ENCODE assay signal across 19 cellular contexts in the genomic region with DNA sequence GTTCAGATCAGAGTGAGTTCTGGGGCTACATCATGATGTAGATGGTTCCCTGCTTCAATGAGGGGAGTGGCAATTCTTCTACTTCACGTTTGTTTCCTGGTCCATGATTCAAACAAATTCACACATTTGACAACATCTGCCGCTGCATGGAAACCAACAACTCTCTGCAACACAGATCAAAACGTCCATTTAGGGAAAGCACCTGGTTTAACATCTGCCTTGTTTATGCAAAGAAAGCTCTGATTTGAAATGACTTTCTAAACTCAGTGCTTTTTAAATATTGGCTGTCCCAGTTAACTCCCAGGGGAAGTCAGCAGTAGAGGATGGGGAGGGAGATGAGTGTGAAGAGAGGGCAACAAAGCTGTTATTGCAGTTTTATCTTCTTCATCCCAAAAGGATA.
DNase-seq lines count a peak whose midpoint lies in the region; ATAC-seq, FAIRE-seq and TF ChIP-seq lines count a peak whose summit lies in the region.
"Had no signal": no experiment of that assay in that cellular context is flagged by ENCODE, and none has a peak within 500 bp of the region (broad histone marks: within the 10 kb centered on the region; RNA-seq: fewer than 3 reads in every experiment).

No MANE protein-coding gene starts in this region.

- no peak for FAIRE-seq in GM12891 (lab: Jason Lieb, UNC)
- FAIRE-seq: G401.6 had no signal

- DNase-seq in germinal center (ENCODE audit: low spot score) (peak; percentile 77), GM12891 (ENCODE audit: insufficient read length, low spot score) (no peak), hypothalamus (lab: John Stamatoyannopoulos, UW) (no peak), pons (ENCODE audit: low spot score) (no peak)
- DNase-seq: activated CD8-positive, alpha-beta memory T cell treated with anti-CD3 and anti-CD28 coated beads, Interleukin-2, amount 10 ng/mL, durations not matched to agents 7 days and 5 days; activated effector memory CD4-positive, alpha-beta T cell treated with Interleukin-2 at 50 U/mL for 16 hours; amniotic stem cell; Calu3; cerebellar nuclear complex; effector memory CD8-positive, alpha-beta T cell; kidney glomerular epithelial cell; MM.1S; NCI-H1694 treated with DMSO at 0.1 percent for 48 hours; spleen; T-helper 2 cell had no signal

- peak; percentile 43 for ATAC-seq in GM18909 (IDR thresholded peaks at IDR 0.05; ENCODE audit: poor library complexity, unreplicated experiment)
- peak; percentile 90 for ATAC-seq in GM21619 (IDR thresholded peaks at IDR 0.05; ENCODE audit: unreplicated experiment)
- peak; percentile 43 for ATAC-seq in HG03175 (IDR thresholded peaks at IDR 0.05; ENCODE audit: unreplicated experiment)
- ATAC-seq: activated CD8-positive, alpha-beta memory T cell treated with anti-CD3 and anti-CD28 coated beads, Interleukin-2, amount 10 ng/mL, durations not matched to agents 7 days and 5 days; effector memory CD8-positive, alpha-beta T cell had no signal

- TF ChIP-seq POLR2A in GM12891 (IDR thresholded peaks at IDR 0.05; ENCODE audit: low read depth, low read length): no peak

TF ChIP-seq in GM12891, 5 proteins besides CTCF, POLR2A, EP300 and RAD21:
- TF ChIP-seq POLR2AphosphoS5 (IDR thresholded peaks at IDR 0.05; ENCODE audit: low read depth, low read length): no peak
